In the genomic region with DNA sequence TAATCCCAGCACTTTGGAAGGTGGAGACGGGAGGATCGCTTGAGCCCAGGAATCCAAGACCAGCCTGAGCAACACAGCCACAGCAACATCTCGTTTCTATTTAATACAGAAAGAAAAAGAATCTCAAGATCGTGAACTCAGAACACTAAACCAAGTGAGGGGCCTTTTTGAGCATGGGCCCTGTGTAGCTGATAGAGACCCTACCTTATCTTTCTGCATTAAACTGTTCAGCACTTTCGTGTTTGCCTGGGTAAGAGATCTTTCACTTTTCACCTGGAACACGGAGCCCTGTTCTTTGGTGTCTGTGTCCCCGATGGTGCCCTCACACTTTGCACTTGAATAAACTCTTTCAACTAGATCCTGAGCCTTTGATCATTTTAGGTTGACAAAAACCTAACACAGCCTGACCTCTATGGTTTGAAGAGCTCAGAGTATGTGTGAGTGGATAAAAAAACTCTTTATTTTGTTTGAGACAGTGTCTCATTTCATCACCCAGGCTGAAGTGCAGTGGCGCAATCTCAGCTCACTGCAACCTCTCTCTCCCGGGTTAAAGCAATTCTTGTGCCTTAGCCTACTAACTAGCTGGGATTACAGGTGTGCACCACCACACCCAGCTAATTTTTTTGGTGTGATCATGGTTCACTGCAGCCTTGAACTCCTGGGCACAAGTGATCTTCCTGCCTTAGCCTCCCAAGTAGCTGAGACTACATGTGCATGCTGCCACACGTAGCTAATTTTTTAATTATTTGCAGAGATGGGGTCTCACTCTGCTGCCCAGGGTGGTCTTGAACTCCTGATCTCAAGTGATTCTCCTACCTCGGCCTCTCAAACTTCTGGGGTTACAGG, we compare ENCODE assay signal across 1 cellular context.
A peak's percentile ranks its signal among the peaks of the same experiment; 100 is the strongest.
TF ChIP-seq lines count a peak whose summit lies in the region.

No MANE protein-coding gene starts in this region.

TF ChIP-seq in HepG2, 621 proteins besides CTCF, POLR2A, EP300 and RAD21 (continued from another document and continues in another):
- TF ChIP-seq, protein P1, sequence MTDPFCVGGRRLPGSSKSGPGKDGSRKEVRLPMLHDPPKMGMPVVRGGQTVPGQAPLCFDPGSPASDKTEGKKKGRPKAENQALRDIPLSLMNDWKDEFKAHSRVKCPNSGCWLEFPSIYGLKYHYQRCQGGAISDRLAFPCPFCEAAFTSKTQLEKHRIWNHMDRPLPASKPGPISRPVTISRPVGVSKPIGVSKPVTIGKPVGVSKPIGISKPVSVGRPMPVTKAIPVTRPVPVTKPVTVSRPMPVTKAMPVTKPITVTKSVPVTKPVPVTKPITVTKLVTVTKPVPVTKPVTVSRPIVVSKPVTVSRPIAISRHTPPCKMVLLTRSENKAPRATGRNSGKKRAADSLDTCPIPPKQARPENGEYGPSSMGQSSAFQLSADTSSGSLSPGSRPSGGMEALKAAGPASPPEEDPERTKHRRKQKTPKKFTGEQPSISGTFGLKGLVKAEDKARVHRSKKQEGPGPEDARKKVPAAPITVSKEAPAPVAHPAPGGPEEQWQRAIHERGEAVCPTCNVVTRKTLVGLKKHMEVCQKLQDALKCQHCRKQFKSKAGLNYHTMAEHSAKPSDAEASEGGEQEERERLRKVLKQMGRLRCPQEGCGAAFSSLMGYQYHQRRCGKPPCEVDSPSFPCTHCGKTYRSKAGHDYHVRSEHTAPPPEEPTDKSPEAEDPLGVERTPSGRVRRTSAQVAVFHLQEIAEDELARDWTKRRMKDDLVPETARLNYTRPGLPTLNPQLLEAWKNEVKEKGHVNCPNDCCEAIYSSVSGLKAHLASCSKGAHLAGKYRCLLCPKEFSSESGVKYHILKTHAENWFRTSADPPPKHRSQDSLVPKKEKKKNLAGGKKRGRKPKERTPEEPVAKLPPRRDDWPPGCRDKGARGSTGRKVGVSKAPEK (CRISPR knock-in tag; IDR thresholded peaks at IDR 0.05; ENCODE audit: borderline replicate concordance) = no peak
- TF ChIP-seq TCF12 (IDR thresholded peaks at IDR 0.05) (no peak), TCF12 (CRISPR knock-in tag; IDR thresholded peaks at IDR 0.05) (peak; percentile 97), NCOA1 (CRISPR knock-in tag; IDR thresholded peaks at IDR 0.05) (peak; percentile 96), KDM3A (CRISPR knock-in tag; IDR thresholded peaks at IDR 0.05; ENCODE audit: low read depth) (peak; percentile 96), TGIF2 (CRISPR knock-in tag; IDR thresholded peaks at IDR 0.05) (peak; percentile 88), ASH2L (IDR thresholded peaks at IDR 0.05; ENCODE audit: insufficient read length, low read depth, low read length) (no peak), SNAPC2 (CRISPR knock-in tag; IDR thresholded peaks at IDR 0.05) (peak; percentile 96), NFE2 (CRISPR knock-in tag; IDR thresholded peaks at IDR 0.05) (no peak), NR2C2 (CRISPR knock-in tag; IDR thresholded peaks at IDR 0.05; ENCODE audit: borderline replicate concordance) (peak; percentile 90), CHD4 (IDR thresholded peaks at IDR 0.05; ENCODE audit: borderline replicate concordance, low read length) (peak; percentile 87; the same call in 1 of the 2 replicates), ZFP82 (CRISPR knock-in tag; IDR thresholded peaks at IDR 0.05; ENCODE audit: borderline replicate concordance) (no peak), ZNF138 (CRISPR knock-in tag; IDR thresholded peaks at IDR 0.05; ENCODE audit: low read depth) (no peak), HNRNPLL (IDR thresholded peaks at IDR 0.05; ENCODE audit: low read depth, low read length, poor library complexity, severe bottlenecking) (no peak), HMGA1 (CRISPR knock-in tag; conservative IDR thresholded peaks at IDR 0.05) (no peak), PRPF4 (IDR thresholded peaks at IDR 0.05; ENCODE audit: low read depth, low read length, poor library complexity, severe bottlenecking) (peak; percentile 18), PHF5A (CRISPR knock-in tag; IDR thresholded peaks at IDR 0.05; ENCODE audit: low read depth, unreplicated experiment) (peak; percentile 97), RBM39 (IDR thresholded peaks at IDR 0.05; ENCODE audit: low read depth, low read length, poor library complexity, severe bottlenecking) (no peak), SSRP1 (CRISPR knock-in tag; IDR thresholded peaks at IDR 0.05) (peak; percentile 88; the same call in 1 of the 2 replicates), HDAC6 (IDR thresholded peaks at IDR 0.05; ENCODE audit: low read depth, low read length) (no peak), ZSCAN21 (CRISPR knock-in tag; IDR thresholded peaks at IDR 0.05; ENCODE audit: borderline replicate concordance) (peak; percentile 27; the same call in 1 of the 2 replicates), ZNF749 (CRISPR knock-in tag; IDR thresholded peaks at IDR 0.05; ENCODE audit: borderline replicate concordance) (no peak; the same call in 1 of the 2 replicates), EEA1 (CRISPR knock-in tag; IDR thresholded peaks at IDR 0.05; ENCODE audit: borderline replicate concordance) (no peak), SIX1 (CRISPR knock-in tag; IDR thresholded peaks at IDR 0.05; ENCODE audit: borderline replicate concordance) (peak; percentile 96), YY1 (IDR thresholded peaks at IDR 0.05; ENCODE audit: insufficient read depth, insufficient replicate concordance, low read depth, low read length) (no peak), BRD4 (CRISPR knock-in tag; IDR thresholded peaks at IDR 0.05) (peak; percentile 64), ZFP1 (CRISPR knock-in tag; IDR thresholded peaks at IDR 0.05) (peak; percentile 96; the same call in 1 of the 2 replicates), CCAR2 (optimal IDR thresholded peaks at IDR 0.05; ENCODE audit: low read depth, low read length) (peak; percentile 83), ETV5 (CRISPR knock-in tag; IDR thresholded peaks at IDR 0.05; ENCODE audit: borderline replicate concordance) (peak; percentile 88), ZNF256 (CRISPR knock-in tag; conservative IDR thresholded peaks at IDR 0.05) (0 out of 2 replicates have a peak, but pooled peaks have one; percentile 47), NFIB (CRISPR knock-in tag; IDR thresholded peaks at IDR 0.05; ENCODE audit: borderline replicate concordance) (no peak), ZKSCAN5 (CRISPR knock-in tag; IDR thresholded peaks at IDR 0.05) (no peak), HOXA7 (CRISPR knock-in tag; IDR thresholded peaks at IDR 0.05) (0 out of 2 replicates have a peak, but pooled peaks have one; percentile 25), ETV6 (CRISPR knock-in tag; conservative IDR thresholded peaks at IDR 0.05) (no peak), FOXK2 (IDR thresholded peaks at IDR 0.05) (peak; percentile 34; the same call in 1 of the 2 replicates)
- TF ChIP-seq, protein P2, sequence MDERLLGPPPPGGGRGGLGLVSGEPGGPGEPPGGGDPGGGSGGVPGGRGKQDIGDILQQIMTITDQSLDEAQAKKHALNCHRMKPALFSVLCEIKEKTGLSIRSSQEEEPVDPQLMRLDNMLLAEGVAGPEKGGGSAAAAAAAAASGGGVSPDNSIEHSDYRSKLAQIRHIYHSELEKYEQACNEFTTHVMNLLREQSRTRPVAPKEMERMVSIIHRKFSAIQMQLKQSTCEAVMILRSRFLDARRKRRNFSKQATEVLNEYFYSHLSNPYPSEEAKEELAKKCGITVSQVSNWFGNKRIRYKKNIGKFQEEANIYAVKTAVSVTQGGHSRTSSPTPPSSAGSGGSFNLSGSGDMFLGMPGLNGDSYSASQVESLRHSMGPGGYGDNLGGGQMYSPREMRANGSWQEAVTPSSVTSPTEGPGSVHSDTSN (CRISPR knock-in tag; IDR thresholded peaks at IDR 0.05) = peak; percentile 61; the same call in 1 of the 2 replicates
- TF ChIP-seq, protein P3, sequence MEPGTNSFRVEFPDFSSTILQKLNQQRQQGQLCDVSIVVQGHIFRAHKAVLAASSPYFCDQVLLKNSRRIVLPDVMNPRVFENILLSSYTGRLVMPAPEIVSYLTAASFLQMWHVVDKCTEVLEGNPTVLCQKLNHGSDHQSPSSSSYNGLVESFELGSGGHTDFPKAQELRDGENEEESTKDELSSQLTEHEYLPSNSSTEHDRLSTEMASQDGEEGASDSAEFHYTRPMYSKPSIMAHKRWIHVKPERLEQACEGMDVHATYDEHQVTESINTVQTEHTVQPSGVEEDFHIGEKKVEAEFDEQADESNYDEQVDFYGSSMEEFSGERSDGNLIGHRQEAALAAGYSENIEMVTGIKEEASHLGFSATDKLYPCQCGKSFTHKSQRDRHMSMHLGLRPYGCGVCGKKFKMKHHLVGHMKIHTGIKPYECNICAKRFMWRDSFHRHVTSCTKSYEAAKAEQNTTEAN (CRISPR knock-in tag; conservative IDR thresholded peaks at IDR 0.05) = peak; percentile 98
- TF ChIP-seq, protein P4, sequence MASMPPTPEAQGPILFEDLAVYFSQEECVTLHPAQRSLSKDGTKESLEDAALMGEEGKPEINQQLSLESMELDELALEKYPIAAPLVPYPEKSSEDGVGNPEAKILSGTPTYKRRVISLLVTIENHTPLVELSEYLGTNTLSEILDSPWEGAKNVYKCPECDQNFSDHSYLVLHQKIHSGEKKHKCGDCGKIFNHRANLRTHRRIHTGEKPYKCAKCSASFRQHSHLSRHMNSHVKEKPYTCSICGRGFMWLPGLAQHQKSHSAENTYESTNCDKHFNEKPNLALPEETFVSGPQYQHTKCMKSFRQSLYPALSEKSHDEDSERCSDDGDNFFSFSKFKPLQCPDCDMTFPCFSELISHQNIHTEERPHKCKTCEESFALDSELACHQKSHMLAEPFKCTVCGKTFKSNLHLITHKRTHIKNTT (CRISPR knock-in tag; IDR thresholded peaks at IDR 0.05) = no peak
- TF ChIP-seq, protein P5, sequence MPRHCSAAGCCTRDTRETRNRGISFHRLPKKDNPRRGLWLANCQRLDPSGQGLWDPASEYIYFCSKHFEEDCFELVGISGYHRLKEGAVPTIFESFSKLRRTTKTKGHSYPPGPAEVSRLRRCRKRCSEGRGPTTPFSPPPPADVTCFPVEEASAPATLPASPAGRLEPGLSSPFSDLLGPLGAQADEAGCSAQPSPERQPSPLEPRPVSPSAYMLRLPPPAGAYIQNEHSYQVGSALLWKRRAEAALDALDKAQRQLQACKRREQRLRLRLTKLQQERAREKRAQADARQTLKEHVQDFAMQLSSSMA (CRISPR knock-in tag; IDR thresholded peaks at IDR 0.05) = no peak; the same call in 1 of the 2 replicates
- TF ChIP-seq, protein P6, sequence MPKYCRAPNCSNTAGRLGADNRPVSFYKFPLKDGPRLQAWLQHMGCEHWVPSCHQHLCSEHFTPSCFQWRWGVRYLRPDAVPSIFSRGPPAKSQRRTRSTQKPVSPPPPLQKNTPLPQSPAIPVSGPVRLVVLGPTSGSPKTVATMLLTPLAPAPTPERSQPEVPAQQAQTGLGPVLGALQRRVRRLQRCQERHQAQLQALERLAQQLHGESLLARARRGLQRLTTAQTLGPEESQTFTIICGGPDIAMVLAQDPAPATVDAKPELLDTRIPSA (CRISPR knock-in tag; IDR thresholded peaks at IDR 0.05; ENCODE audit: borderline replicate concordance) = no peak
- TF ChIP-seq, protein P7, sequence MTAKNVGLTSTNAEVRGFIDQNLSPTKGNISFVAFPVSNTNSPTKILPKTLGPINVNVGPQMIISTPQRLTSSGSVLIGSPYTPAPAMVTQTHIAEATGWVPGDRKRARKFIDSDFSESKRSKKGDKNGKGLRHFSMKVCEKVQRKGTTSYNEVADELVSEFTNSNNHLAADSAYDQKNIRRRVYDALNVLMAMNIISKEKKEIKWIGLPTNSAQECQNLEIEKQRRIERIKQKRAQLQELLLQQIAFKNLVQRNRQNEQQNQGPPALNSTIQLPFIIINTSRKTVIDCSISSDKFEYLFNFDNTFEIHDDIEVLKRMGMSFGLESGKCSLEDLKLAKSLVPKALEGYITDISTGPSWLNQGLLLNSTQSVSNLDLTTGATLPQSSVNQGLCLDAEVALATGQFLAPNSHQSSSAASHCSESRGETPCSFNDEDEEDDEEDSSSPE (CRISPR knock-in tag; IDR thresholded peaks at IDR 0.05) = peak; percentile 67
- TF ChIP-seq, protein P8, sequence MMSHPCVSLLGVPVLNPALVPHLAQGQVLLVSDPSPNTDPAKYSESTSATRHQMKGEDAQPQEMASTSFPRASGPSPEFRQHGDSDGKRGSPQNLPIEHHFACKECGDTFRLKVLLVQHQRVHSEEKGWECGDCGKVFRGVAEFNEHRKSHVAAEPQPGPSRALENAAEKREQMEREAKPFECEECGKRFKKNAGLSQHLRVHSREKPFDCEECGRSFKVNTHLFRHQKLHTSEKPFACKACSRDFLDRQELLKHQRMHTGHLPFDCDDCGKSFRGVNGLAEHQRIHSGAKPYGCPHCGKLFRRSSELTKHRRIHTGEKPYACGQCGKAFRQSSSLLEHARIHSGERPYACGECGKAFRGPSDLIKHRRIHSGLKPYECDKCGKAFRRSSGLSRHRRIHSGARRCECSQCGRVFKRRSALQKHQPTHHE (CRISPR knock-in tag; IDR thresholded peaks at IDR 0.05; ENCODE audit: borderline replicate concordance) = 0 out of 2 replicates have a peak, but pooled peaks have one; percentile 27
- TF ChIP-seq, protein P9, sequence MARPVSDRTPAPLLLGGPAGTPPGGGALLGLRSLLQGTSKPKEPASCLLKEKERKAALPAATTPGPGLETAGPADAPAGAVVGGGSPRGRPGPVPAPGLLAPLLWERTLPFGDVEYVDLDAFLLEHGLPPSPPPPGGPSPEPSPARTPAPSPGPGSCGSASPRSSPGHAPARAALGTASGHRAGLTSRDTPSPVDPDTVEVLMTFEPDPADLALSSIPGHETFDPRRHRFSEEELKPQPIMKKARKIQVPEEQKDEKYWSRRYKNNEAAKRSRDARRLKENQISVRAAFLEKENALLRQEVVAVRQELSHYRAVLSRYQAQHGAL (CRISPR knock-in tag; IDR thresholded peaks at IDR 0.05; ENCODE audit: not compliant biosample characterization) = no peak
- TF ChIP-seq, protein P10, sequence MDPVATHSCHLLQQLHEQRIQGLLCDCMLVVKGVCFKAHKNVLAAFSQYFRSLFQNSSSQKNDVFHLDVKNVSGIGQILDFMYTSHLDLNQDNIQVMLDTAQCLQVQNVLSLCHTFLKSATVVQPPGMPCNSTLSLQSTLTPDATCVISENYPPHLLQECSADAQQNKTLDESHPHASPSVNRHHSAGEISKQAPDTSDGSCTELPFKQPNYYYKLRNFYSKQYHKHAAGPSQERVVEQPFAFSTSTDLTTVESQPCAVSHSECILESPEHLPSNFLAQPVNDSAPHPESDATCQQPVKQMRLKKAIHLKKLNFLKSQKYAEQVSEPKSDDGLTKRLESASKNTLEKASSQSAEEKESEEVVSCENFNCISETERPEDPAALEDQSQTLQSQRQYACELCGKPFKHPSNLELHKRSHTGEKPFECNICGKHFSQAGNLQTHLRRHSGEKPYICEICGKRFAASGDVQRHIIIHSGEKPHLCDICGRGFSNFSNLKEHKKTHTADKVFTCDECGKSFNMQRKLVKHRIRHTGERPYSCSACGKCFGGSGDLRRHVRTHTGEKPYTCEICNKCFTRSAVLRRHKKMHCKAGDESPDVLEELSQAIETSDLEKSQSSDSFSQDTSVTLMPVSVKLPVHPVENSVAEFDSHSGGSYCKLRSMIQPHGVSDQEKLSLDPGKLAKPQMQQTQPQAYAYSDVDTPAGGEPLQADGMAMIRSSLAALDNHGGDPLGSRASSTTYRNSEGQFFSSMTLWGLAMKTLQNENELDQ (CRISPR knock-in tag; IDR thresholded peaks at IDR 0.05; ENCODE audit: borderline replicate concordance) = no peak; the same call in 1 of the 2 replicates
